In the genomic region with DNA sequence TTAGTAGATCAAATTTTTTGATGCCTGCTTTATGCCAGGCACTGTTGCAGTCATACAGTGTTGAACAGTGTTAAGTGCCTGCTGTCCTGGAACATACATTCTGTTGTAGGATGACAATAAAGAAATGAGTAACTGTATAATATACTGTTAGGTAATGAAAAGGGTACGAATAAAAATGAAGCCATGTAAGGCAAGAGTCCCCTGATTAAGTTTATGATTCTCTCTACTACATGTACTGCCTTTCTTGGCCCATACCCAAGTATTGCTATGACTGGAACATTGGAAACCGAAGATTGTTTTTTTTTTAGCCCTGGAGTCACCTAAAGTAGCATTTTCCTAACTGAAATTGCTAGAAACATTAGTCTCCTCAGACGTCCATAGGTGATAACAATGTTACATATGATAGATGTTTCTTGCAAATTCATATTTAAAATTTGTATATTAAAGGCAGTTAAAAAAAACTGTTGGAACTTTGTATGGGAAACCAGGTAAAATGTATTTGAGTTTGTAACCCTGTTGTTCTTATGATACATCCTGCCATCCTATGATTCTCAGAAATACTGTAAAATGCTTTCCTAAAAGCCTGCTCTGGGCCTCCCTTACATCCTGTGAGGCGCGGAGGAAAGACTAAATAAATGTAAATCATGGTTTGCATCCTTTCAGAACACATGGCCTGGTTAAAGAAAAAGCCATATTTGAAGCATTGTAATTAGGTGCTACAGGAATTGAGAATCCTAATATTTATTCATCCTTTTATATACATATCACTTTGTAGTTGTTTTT, we compare ENCODE assay signal across 17 cellular contexts. TPM values are rescaled to one million over a fixed set of nuclear protein-coding genes. Genes with fewer than 3 reads are reported as not detected.
DNase-seq lines count a peak whose midpoint lies in the region; ATAC-seq and TF ChIP-seq lines count a peak whose summit lies in the region.
"Had no signal": no experiment of that assay in that cellular context is flagged by ENCODE, and none has a peak within 500 bp of the region (broad histone marks: within the 10 kb centered on the region; RNA-seq: fewer than 3 reads in every experiment).

No MANE protein-coding gene starts in this region.

- DNase-seq in GM10266 (ENCODE audit: extremely low spot score) (peak; percentile 36), memory B cell (ENCODE audit: low spot score in 2 of 2) (no peak), foreskin melanocyte (no peak), iPS-NIHi11 (ENCODE audit: low spot score) (no peak), inferior parietal cortex (ENCODE audit: extremely low spot score) (no peak)
- DNase-seq in activated CD4-positive, alpha-beta memory T cell treated with anti-CD3 and anti-CD28 coated beads, Interleukin-2, amount 10 ng/mL, durations not matched to agents 7 days and 5 days = no peak
- DNase-seq: activated CD8-positive, alpha-beta memory T cell treated with anti-CD3 and anti-CD28 coated beads, Interleukin-2, amount 50 U/mL, for 4 hours; HFFc6; lower lobe of right lung; NCI-H2081 treated with DMSO at 0.1 percent for 48 hours; NK-92 treated with Interleukin-12 subunit alpha and Interleukin-12 subunit beta, amount 100 ng/mL, for 24 hours; SIG-M5; small intestine; substantia nigra had no signal

- peak; percentile 68 for ATAC-seq in GM18868 (IDR thresholded peaks at IDR 0.05; ENCODE audit: unreplicated experiment)
- ATAC-seq in memory B cell (ENCODE audit: low read depth) = no peak
- no peak for ATAC-seq in GM19351 (IDR thresholded peaks at IDR 0.05; ENCODE audit: unreplicated experiment)
- ATAC-seq: lower lobe of right lung had no signal

- H3K9me3 Mint-ChIP-seq in activated CD4-positive, alpha-beta memory T cell treated with anti-CD3 and anti-CD28 coated beads, Interleukin-2, amount 10 ng/mL, durations not matched to agents 7 days and 5 days = no peaks in the 10 kb centered on the region
- no peaks in the 10 kb centered on the region for H3K9me3 Mint-ChIP-seq in memory B cell
- H3K9me3 Mint-ChIP-seq: HFFc6 had no signal

- no peak for TF ChIP-seq CTCF in GM10266 (IDR thresholded peaks at IDR 0.05; ENCODE audit: control insufficient read depth, insufficient read depth, low read depth, missing control alignments)

- POLR2A ChIA-PET in activated CD4-positive, alpha-beta memory T cell treated with anti-CD3 and anti-CD28 coated beads, Interleukin-2, amount 10 ng/mL, durations not matched to agents 7 days and 5 days (lab: Charles Lee) = interaction anchor here (1.0 to 8.9 kb wide), 2 partner anchors 19 to 52 kb away, joined by 3 to 137 read pairs; a partner anchor contains a TSS

- peak overlapping the region; percentile 50 for H3K4me3 Mint-ChIP-seq in activated CD4-positive, alpha-beta memory T cell treated with anti-CD3 and anti-CD28 coated beads, Interleukin-2, amount 10 ng/mL, durations not matched to agents 7 days and 5 days
- H3K4me3 Mint-ChIP-seq in memory B cell = no peak overlapping the region
- H3K4me3 Mint-ChIP-seq: HFFc6 had no signal

- peaks cover 77% of the 10 kb centered on the region for H3K4me1 Mint-ChIP-seq in activated CD4-positive, alpha-beta memory T cell treated with anti-CD3 and anti-CD28 coated beads, Interleukin-2, amount 10 ng/mL, durations not matched to agents 7 days and 5 days
- peaks cover 33% of the 10 kb centered on the region for H3K4me1 Mint-ChIP-seq in memory B cell

- no peaks in the 10 kb centered on the region for H3K27me3 Mint-ChIP-seq in activated CD4-positive, alpha-beta memory T cell treated with anti-CD3 and anti-CD28 coated beads, Interleukin-2, amount 10 ng/mL, durations not matched to agents 7 days and 5 days
- no peaks in the 10 kb centered on the region for H3K27me3 Mint-ChIP-seq in memory B cell

- peaks cover 82% of the 10 kb centered on the region for H3K36me3 Mint-ChIP-seq in activated CD4-positive, alpha-beta memory T cell treated with anti-CD3 and anti-CD28 coated beads, Interleukin-2, amount 10 ng/mL, durations not matched to agents 7 days and 5 days (ENCODE audit: low read depth)
- H3K36me3 Mint-ChIP-seq in memory B cell = peaks cover 32% of the 10 kb centered on the region

- CTCF ChIA-PET in activated CD4-positive, alpha-beta memory T cell treated with anti-CD3 and anti-CD28 coated beads, Interleukin-2, amount 10 ng/mL, durations not matched to agents 7 days and 5 days (lab: Charles Lee) = interaction anchor here (5.5 kb wide), 1 partner anchor 53 kb away, joined by 28 read pairs; no protein-coding TSS in a partner anchor

- H3K27ac Mint-ChIP-seq in activated CD4-positive, alpha-beta memory T cell treated with anti-CD3 and anti-CD28 coated beads, Interleukin-2, amount 10 ng/mL, durations not matched to agents 7 days and 5 days = peak overlapping the region; percentile 84
- H3K27ac Mint-ChIP-seq in memory B cell = peak overlapping the region; percentile 69
- H3K27ac Mint-ChIP-seq: HFFc6 had no signal

RNA-seq across cellular contexts. Expression of a gene that starts 5.8 kb away (rescaled TPM):
- total RNA-seq in activated CD4-positive, alpha-beta memory T cell treated with anti-CD3 and anti-CD28 coated beads, Interleukin-2, amount 10 ng/mL, durations not matched to agents 7 days and 5 days = 100 to 1,000 TPM; 272 to 286 TPM

RNA-seq across cellular contexts. Expression of a gene that starts 6.0 kb away (rescaled TPM):
- total RNA-seq in activated CD4-positive, alpha-beta memory T cell treated with anti-CD3 and anti-CD28 coated beads, Interleukin-2, amount 10 ng/mL, durations not matched to agents 7 days and 5 days = 10 to 100 TPM; 26.3 to 28.4 TPM

RNA-seq across cellular contexts. Expression of a gene that starts 18.7 kb away (rescaled TPM):
- 10 to 100 TPM; 13.2 to 14.0 TPM for total RNA-seq in activated CD4-positive, alpha-beta memory T cell treated with anti-CD3 and anti-CD28 coated beads, Interleukin-2, amount 10 ng/mL, durations not matched to agents 7 days and 5 days

RNA-seq across cellular contexts. Expression of a gene that starts 27.5 kb away (rescaled TPM):
- total RNA-seq in activated CD4-positive, alpha-beta memory T cell treated with anti-CD3 and anti-CD28 coated beads, Interleukin-2, amount 10 ng/mL, durations not matched to agents 7 days and 5 days = under 1 TPM; 0.28 to 0.38 TPM

RNA-seq across cellular contexts. Expression of a gene that starts 48.4 kb away (rescaled TPM):
- total RNA-seq in activated CD4-positive, alpha-beta memory T cell treated with anti-CD3 and anti-CD28 coated beads, Interleukin-2, amount 10 ng/mL, durations not matched to agents 7 days and 5 days = under 1 TPM; 0.18 TPM
- total RNA-seq: HFFc6, M059J had no signal
